ENCODE assay signal across 11 cellular contexts in the genomic region with DNA sequence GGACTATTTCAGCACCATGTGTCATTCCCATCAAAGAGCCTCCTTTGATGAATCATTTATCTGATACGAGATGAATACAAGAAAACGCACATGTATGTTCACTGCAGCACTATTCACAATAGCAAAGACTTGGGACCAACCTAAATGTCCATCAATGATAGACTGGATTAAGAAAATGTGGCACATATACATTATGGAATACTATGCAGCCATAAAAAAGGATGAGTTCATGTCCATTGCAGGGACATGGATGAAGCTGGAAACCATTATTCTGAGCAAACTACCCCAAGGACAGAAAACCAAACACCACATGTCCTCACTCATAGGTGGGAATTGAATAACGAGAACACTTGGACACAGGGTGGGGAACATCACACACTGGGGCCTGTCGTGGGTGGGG. TPM values are rescaled to one million over a fixed set of nuclear protein-coding genes. Genes with fewer than 3 reads are reported as not detected.
"Had no signal": no experiment of that assay in that cellular context is flagged by ENCODE, and none has a peak within 500 bp of the region (broad histone marks: within the 10 kb centered on the region; RNA-seq: fewer than 3 reads in every experiment).

No MANE protein-coding gene starts in this region.

RNA-seq across cellular contexts. Expression of a gene that starts 27.7 kb away (rescaled TPM):
- total RNA-seq: OCI-LY7, PC-3, PC-9, T-cell had no signal
- polyA plus RNA-seq: SK-N-SH had no signal

RNA-seq across cellular contexts. Expression of a gene that starts 49.8 kb away (rescaled TPM):
- total RNA-seq: OCI-LY7, Peyer's patch, Right ventricle myocardium inferior, Right ventricle myocardium superior, RPMI7951, SJCRH30, SK-MEL-5 had no signal
- polyA plus RNA-seq: SK-N-SH had no signal
